ENCODE assay signal across 25 cellular contexts in genomic region chr2:78262713-78263375, GRCh38.
"Had no signal": no experiment of that assay in that cellular context is flagged by ENCODE, and none has a peak within 500 bp of the region (broad histone marks: within the 10 kb centered on the region; RNA-seq: fewer than 3 reads in every experiment).

No MANE protein-coding gene starts in this region.

- DNase-seq: heart right ventricle; kidney glomerular epithelial cell; left colon; left lung; lower lobe of right lung; mammary epithelial cell; mesenchymal stem cell; naive thymus-derived CD8-positive, alpha-beta T cell; pancreas; right cardiac atrium; stimulated activated CD4-positive, alpha-beta T cell treated with anti-CD3 and anti-CD28 coated beads, Interleukin-12 subunit alpha, Interleukin-12 subunit beta, amount 100 ng/mL, for 4 hours; stimulated activated CD4-positive, alpha-beta T cell treated with anti-CD3 and anti-CD28 coated beads, Interleukin-4, amount 100 ng/mL, for 24 hours; stimulated activated naive CD4-positive, alpha-beta T cell; tibial artery; trophoblast cell; upper lobe of right lung had no signal

- ATAC-seq: heart right ventricle; left colon; left lung; lower lobe of right lung; naive thymus-derived CD8-positive, alpha-beta T cell; pancreas; right cardiac atrium; sciatic nerve; stimulated activated effector memory CD8-positive, alpha-beta T cell treated with anti-CD3 and anti-CD28 coated beads, Interleukin-12 subunit alpha, Interleukin-12 subunit beta, amount 100 ng/mL, for 72 hours; upper lobe of right lung had no signal

- H3K27ac Mint-ChIP-seq: naive thymus-derived CD8-positive, alpha-beta T cell; stimulated activated effector memory CD8-positive, alpha-beta T cell treated with anti-CD3 and anti-CD28 coated beads, Interleukin-12 subunit alpha, Interleukin-12 subunit beta, amount 100 ng/mL, for 72 hours; stimulated activated naive CD8-positive, alpha-beta T cell treated with anti-CD3 and anti-CD28 coated beads, Interleukin-15, Interleukin-2, amounts not matched to agents 100 ng/mL and 50 ng/mL, for 24 hours had no signal

- H3K4me3 ChIP-seq: heart right ventricle, hepatocyte, left lung, lower lobe of right lung, pancreas, prostate gland, skin epidermis, thoracic aorta, tibial artery, upper lobe of right lung had no signal

- H3K9me3 ChIP-seq: heart right ventricle, left lung, lower lobe of right lung, pancreas, prostate gland, thoracic aorta, tibial artery, upper lobe of right lung had no signal

- H3K27ac ChIP-seq: heart right ventricle, hepatocyte, left lung, lower lobe of right lung, pancreas, prostate gland, skin epidermis, thoracic aorta, tibial artery, upper lobe of right lung had no signal

- H3K79me2 ChIP-seq: hepatocyte had no signal

- FAIRE-seq: keratinocyte, pancreas, urothelium cell line had no signal

- H3K27me3 ChIP-seq: heart right ventricle, hepatocyte, left lung, pancreas, tibial artery, upper lobe of right lung had no signal

- H2AFZ ChIP-seq: hepatocyte had no signal

- H3K36me3 Mint-ChIP-seq: naive thymus-derived CD8-positive, alpha-beta T cell; stimulated activated effector memory CD8-positive, alpha-beta T cell treated with anti-CD3 and anti-CD28 coated beads, Interleukin-12 subunit alpha, Interleukin-12 subunit beta, amount 100 ng/mL, for 72 hours had no signal

- H3K4me3 Mint-ChIP-seq: naive thymus-derived CD8-positive, alpha-beta T cell; stimulated activated effector memory CD8-positive, alpha-beta T cell treated with anti-CD3 and anti-CD28 coated beads, Interleukin-12 subunit alpha, Interleukin-12 subunit beta, amount 100 ng/mL, for 72 hours; stimulated activated naive CD8-positive, alpha-beta T cell treated with anti-CD3 and anti-CD28 coated beads, Interleukin-15, Interleukin-2, amounts not matched to agents 100 ng/mL and 50 ng/mL, for 24 hours had no signal

- H3K27me3 Mint-ChIP-seq: naive thymus-derived CD8-positive, alpha-beta T cell; stimulated activated naive CD8-positive, alpha-beta T cell treated with anti-CD3 and anti-CD28 coated beads, Interleukin-15, Interleukin-2, amounts not matched to agents 100 ng/mL and 50 ng/mL, for 24 hours had no signal

- H3K4me1 ChIP-seq: heart right ventricle, left lung, lower lobe of right lung, pancreas, prostate gland, tibial artery, upper lobe of right lung had no signal

- H3K36me3 ChIP-seq: heart right ventricle, left lung, lower lobe of right lung, pancreas, prostate gland, thoracic aorta, tibial artery, upper lobe of right lung had no signal

- H3K4me1 Mint-ChIP-seq: naive thymus-derived CD8-positive, alpha-beta T cell; stimulated activated effector memory CD8-positive, alpha-beta T cell treated with anti-CD3 and anti-CD28 coated beads, Interleukin-12 subunit alpha, Interleukin-12 subunit beta, amount 100 ng/mL, for 72 hours had no signal

- H3K4me2 ChIP-seq: hepatocyte had no signal
